In genomic region chr5:131335756-131336155, GRCh38 we compare ENCODE assay signal across 8 cellular contexts.
DNase-seq lines count a peak whose midpoint lies in the region; ATAC-seq, FAIRE-seq and TF ChIP-seq lines count a peak whose summit lies in the region.
"Not testable (repeated sequence)": the region's sequence is repeated elsewhere in the genome, so short reads cannot be mapped to it uniquely, and the experiment has no call there.

No MANE protein-coding gene starts in this region.

- not testable (repeated sequence) for H3K4me3 ChIP-seq in K562; naive thymus-derived CD4-positive, alpha-beta T cell (ENCODE audit: low read length)

- BruUV-seq in K562 (replicated peaks; lab: Mats Ljungman, UMichigan), result not testable (repeated sequence)

- H3K4me2 ChIP-seq in K562 (ENCODE audit: insufficient read depth, low read length), result not testable (repeated sequence)

- not testable (repeated sequence) for DNase-seq in CD4-positive, alpha-beta T cell; T-cell; activated CD4-positive, alpha-beta memory T cell treated with anti-CD3 and anti-CD28 coated beads, Interleukin-2, amount 10 ng/mL, durations not matched to agents 7 days and 5 days; activated T-cell treated with anti-CD3 and anti-CD28 coated beads, Interleukin-2, amount 50 U/mL, for 72 hours; K562 (ENCODE audit: extremely low read depth in 1 of 4, low spot score in 3 of 4); naive thymus-derived CD4-positive, alpha-beta T cell; stimulated activated naive B cell treated with anti-CD40 and anti-IgM and Interleukin-4, amounts not matched to agents 10 μg/mL and 1 μg/mL and 100 μg/mL, for 72 hours

- peak overlapping the region; percentile 38 for H3K4me3 Mint-ChIP-seq in CD4-positive, alpha-beta T cell
- peak overlapping the region in 1 of 3 donors; percentile 61 for H3K4me3 Mint-ChIP-seq in T-cell
- H3K4me3 Mint-ChIP-seq in activated CD4-positive, alpha-beta memory T cell treated with anti-CD3 and anti-CD28 coated beads, Interleukin-2, amount 10 ng/mL, durations not matched to agents 7 days and 5 days; stimulated activated naive B cell treated with anti-CD40 and anti-IgM and Interleukin-4, amounts not matched to agents 10 μg/mL and 1 μg/mL and 100 μg/mL, for 72 hours: not testable (repeated sequence)
- peak overlapping the region in 1 of 2 donors; percentile 3 for H3K4me3 Mint-ChIP-seq in activated T-cell treated with anti-CD3 and anti-CD28 coated beads, Interleukin-2, amount 50 U/mL, for 72 hours
- peak overlapping the region; percentile 2 for H3K4me3 Mint-ChIP-seq in activated naive CD4-positive, alpha-beta T cell treated with anti-CD3 and anti-CD28 coated beads, Interleukin-2, amount 50 U/mL, for 24 hours
- H3K4me3 Mint-ChIP-seq in naive thymus-derived CD4-positive, alpha-beta T cell, result peak overlapping the region in 6 of 10 donors; percentile 13 to 63 (median 52)

- CTCF ChIA-PET in CD4-positive, alpha-beta T cell (lab: Charles Lee), result interaction anchor here (2.7 kb wide), 1 partner anchor 47 kb away, joined by 12 read pairs; no protein-coding TSS in a partner anchor
- CTCF ChIA-PET in T-cell (lab: Charles Lee); activated CD4-positive, alpha-beta memory T cell treated with anti-CD3 and anti-CD28 coated beads, Interleukin-2, amount 10 ng/mL, durations not matched to agents 7 days and 5 days (lab: Charles Lee); K562 (lab: Yijun Ruan, JAX; ENCODE audit: low intra/inter-chr PET ratio); naive thymus-derived CD4-positive, alpha-beta T cell (lab: Charles Lee): not testable (repeated sequence)

- peaks cover 24% of the 10 kb centered on the region for H3K79me2 ChIP-seq in K562 (ENCODE audit: control insufficient read depth, insufficient read depth, low read length)

- not testable (repeated sequence) for H4K20me1 ChIP-seq in K562 (replicated peaks; ENCODE audit: control insufficient read depth, insufficient read depth, low read length)

- H3K9ac ChIP-seq in K562 (ENCODE audit: insufficient read depth in 1 of 2, low read depth in 2 of 2, low read length in 2 of 2), result not testable (repeated sequence)

- H3K4me1 ChIP-seq in K562 (replicated peaks in 1 of 2; ENCODE audit: control insufficient read depth in 2 of 2, insufficient read depth in 2 of 2, low read length in 2 of 2), result not testable (repeated sequence)
- peaks cover 5 to 40% of the 10 kb centered on the region in 2 donors for H3K4me1 ChIP-seq in naive thymus-derived CD4-positive, alpha-beta T cell (ENCODE audit: control insufficient read depth in 2 of 2, insufficient read depth in 2 of 2, low read length in 2 of 2)

- peak overlapping the region; percentile 77 for H3K27ac Mint-ChIP-seq in CD4-positive, alpha-beta T cell
- peak overlapping the region; percentile 59 to 73 for H3K27ac Mint-ChIP-seq in T-cell
- H3K27ac Mint-ChIP-seq in activated CD4-positive, alpha-beta memory T cell treated with anti-CD3 and anti-CD28 coated beads, Interleukin-2, amount 10 ng/mL, durations not matched to agents 7 days and 5 days, result peak overlapping the region; percentile 86
- peak overlapping the region; percentile 89 for H3K27ac Mint-ChIP-seq in activated T-cell treated with anti-CD3 and anti-CD28 coated beads, Interleukin-2, amount 50 U/mL, for 72 hours
- peak overlapping the region; percentile 87 for H3K27ac Mint-ChIP-seq in activated naive CD4-positive, alpha-beta T cell treated with anti-CD3 and anti-CD28 coated beads, Interleukin-2, amount 50 U/mL, for 24 hours
- peak overlapping the region in 8 of 9 donors; percentile 49 to 84 (median 74) for H3K27ac Mint-ChIP-seq in naive thymus-derived CD4-positive, alpha-beta T cell
- peak overlapping the region; percentile 32 for H3K27ac Mint-ChIP-seq in stimulated activated naive B cell treated with anti-CD40 and anti-IgM and Interleukin-4, amounts not matched to agents 10 μg/mL and 1 μg/mL and 100 μg/mL, for 72 hours

- not testable (repeated sequence) for TF ChIP-seq CTCF in CD4-positive, alpha-beta T cell (IDR thresholded peaks at IDR 0.05); K562 (IDR thresholded peaks at IDR 0.05 in 2 of 3, conservative IDR thresholded peaks at IDR 0.05 in 1 of 3; ENCODE audit: insufficient read depth in 2 of 3, low read depth in 1 of 3, low read length in 3 of 3)

- not testable (repeated sequence) for H3K27me3 Mint-ChIP-seq in CD4-positive, alpha-beta T cell; T-cell; activated CD4-positive, alpha-beta memory T cell treated with anti-CD3 and anti-CD28 coated beads, Interleukin-2, amount 10 ng/mL, durations not matched to agents 7 days and 5 days; activated T-cell treated with anti-CD3 and anti-CD28 coated beads, Interleukin-2, amount 50 U/mL, for 72 hours (ENCODE audit: low read depth); activated naive CD4-positive, alpha-beta T cell treated with anti-CD3 and anti-CD28 coated beads, Interleukin-2, amount 50 U/mL, for 24 hours; naive thymus-derived CD4-positive, alpha-beta T cell; stimulated activated naive B cell treated with anti-CD40 and anti-IgM and Interleukin-4, amounts not matched to agents 10 μg/mL and 1 μg/mL and 100 μg/mL, for 72 hours

- not testable (repeated sequence) for H3K9me3 Mint-ChIP-seq in CD4-positive, alpha-beta T cell; T-cell; activated CD4-positive, alpha-beta memory T cell treated with anti-CD3 and anti-CD28 coated beads, Interleukin-2, amount 10 ng/mL, durations not matched to agents 7 days and 5 days; activated naive CD4-positive, alpha-beta T cell treated with anti-CD3 and anti-CD28 coated beads, Interleukin-2, amount 50 U/mL, for 24 hours
- H3K9me3 Mint-ChIP-seq in activated T-cell treated with anti-CD3 and anti-CD28 coated beads, Interleukin-2, amount 50 U/mL, for 72 hours, result peaks cover 0 to 13% of the 10 kb centered on the region in 2 donors
- peaks cover 0 to 41% (median 15%) of the 10 kb centered on the region in 11 donors for H3K9me3 Mint-ChIP-seq in naive thymus-derived CD4-positive, alpha-beta T cell
- H3K9me3 Mint-ChIP-seq in stimulated activated naive B cell treated with anti-CD40 and anti-IgM and Interleukin-4, amounts not matched to agents 10 μg/mL and 1 μg/mL and 100 μg/mL, for 72 hours, result peaks cover 4 to 18% of the 10 kb centered on the region in 2 donors

- FAIRE-seq in K562 (lab: Jason Lieb, UNC), result not testable (repeated sequence)

- TF ChIP-seq RAD21 in K562 (CRISPR knock-in tag; conservative IDR thresholded peaks at IDR 0.05 in 1 of 2, IDR thresholded peaks at IDR 0.05 in 1 of 2), result not testable (repeated sequence)

- in situ Hi-C loops in K562 (cut with MboI), result not testable (repeated sequence)

- WGBS in K562 (ENCODE audit: insufficient coverage, low coverage, missing lambda C conversion rate), result 85% methylated on average over 4 of the region's 4 CpGs

- H3K36me3 ChIP-seq in K562 (ENCODE audit: control insufficient read depth, insufficient read depth, low read length), result not testable (repeated sequence)
- H3K36me3 ChIP-seq in naive thymus-derived CD4-positive, alpha-beta T cell (ENCODE audit: control insufficient read depth in 2 of 3, insufficient read depth in 3 of 3, low read length in 3 of 3), result peaks cover 0 to 17% (median 0%) of the 10 kb centered on the region in 3 experiments

- TF ChIP-seq EP300 in K562 (IDR thresholded peaks at IDR 0.05; ENCODE audit: low read length), result not testable (repeated sequence)

- ATAC-seq in CD4-positive, alpha-beta T cell (ENCODE audit: poor library complexity); T-cell (replicated peaks in 1 of 4); activated T-cell treated with anti-CD3 and anti-CD28 coated beads, Interleukin-2, amount 50 U/mL, for 72 hours (replicated peaks in 1 of 2); K562; naive thymus-derived CD4-positive, alpha-beta T cell; stimulated activated naive B cell treated with anti-CD40 and anti-IgM and Interleukin-4, amounts not matched to agents 10 μg/mL and 1 μg/mL and 100 μg/mL, for 72 hours (replicated peaks): not testable (repeated sequence)

- not testable (repeated sequence) for TF ChIP-seq POLR2A in K562 (conservative IDR thresholded peaks at IDR 0.05)

- POLR2A ChIA-PET in CD4-positive, alpha-beta T cell (lab: Charles Lee), result interaction anchor here (1.3 to 1.9 kb wide), 2 partner anchors 12 to 38 kb away, joined by 4 to 7 read pairs; no protein-coding TSS in a partner anchor
- POLR2A ChIA-PET in T-cell (lab: Charles Lee), result interaction anchor here in 1 of 2 donors (0.7 kb wide), 1 partner anchor 17 kb away, joined by 4 read pairs; no protein-coding TSS in a partner anchor
- POLR2A ChIA-PET in activated CD4-positive, alpha-beta memory T cell treated with anti-CD3 and anti-CD28 coated beads, Interleukin-2, amount 10 ng/mL, durations not matched to agents 7 days and 5 days (lab: Charles Lee), result interaction anchor here (1.2 kb wide), 1 partner anchor 72 kb away, joined by 3 read pairs; the partner anchor contains the start of gene CDC42SE2
- POLR2A ChIA-PET in K562 (lab: Yijun Ruan, JAX); naive thymus-derived CD4-positive, alpha-beta T cell (lab: Charles Lee): not testable (repeated sequence)

- intact Hi-C loops in CD4-positive, alpha-beta T cell (cut with DNase I, micrococcal nuclease); K562 (cut with micrococcal nuclease); naive thymus-derived CD4-positive, alpha-beta T cell (cut with micrococcal nuclease): not testable (repeated sequence)

- not testable (repeated sequence) for H3K27me3 ChIP-seq in CD4-positive, alpha-beta T cell (ENCODE audit: control insufficient read depth, insufficient read depth, low read length); K562 (ENCODE audit: control insufficient read depth in 2 of 2, insufficient read depth in 2 of 2, low read length in 2 of 2); naive thymus-derived CD4-positive, alpha-beta T cell (ENCODE audit: control insufficient read depth in 2 of 2, insufficient read depth in 2 of 2, low read length in 2 of 2)

- H3K9me1 ChIP-seq in K562 (ENCODE audit: control insufficient read depth, insufficient read depth, low read length), result not testable (repeated sequence)

- peaks cover 79% of the 10 kb centered on the region for H3K4me1 Mint-ChIP-seq in CD4-positive, alpha-beta T cell (ENCODE audit: low read depth)
- peaks cover 78 to 91% (median 91%) of the 10 kb centered on the region in 3 donors for H3K4me1 Mint-ChIP-seq in T-cell
- H3K4me1 Mint-ChIP-seq in activated CD4-positive, alpha-beta memory T cell treated with anti-CD3 and anti-CD28 coated beads, Interleukin-2, amount 10 ng/mL, durations not matched to agents 7 days and 5 days, result peaks cover 69% of the 10 kb centered on the region
- peaks cover 69% of the 10 kb centered on the region for H3K4me1 Mint-ChIP-seq in activated T-cell treated with anti-CD3 and anti-CD28 coated beads, Interleukin-2, amount 50 U/mL, for 72 hours (ENCODE audit: low read depth)
- H3K4me1 Mint-ChIP-seq in activated naive CD4-positive, alpha-beta T cell treated with anti-CD3 and anti-CD28 coated beads, Interleukin-2, amount 50 U/mL, for 24 hours, result peaks cover 84% of the 10 kb centered on the region
- peaks cover 32 to 89% (median 65%) of the 10 kb centered on the region in 7 donors for H3K4me1 Mint-ChIP-seq in naive thymus-derived CD4-positive, alpha-beta T cell
- peaks cover 23 to 52% of the 10 kb centered on the region in 2 donors for H3K4me1 Mint-ChIP-seq in stimulated activated naive B cell treated with anti-CD40 and anti-IgM and Interleukin-4, amounts not matched to agents 10 μg/mL and 1 μg/mL and 100 μg/mL, for 72 hours

- not testable (repeated sequence) for H3K27ac ChIP-seq in CD4-positive, alpha-beta T cell (ENCODE audit: low read depth, low read length); K562 (ENCODE audit: extremely low read depth, low read depth, low read length); naive thymus-derived CD4-positive, alpha-beta T cell (ENCODE audit: low read depth, low read length)

- peaks cover 86% of the 10 kb centered on the region for H3K36me3 Mint-ChIP-seq in CD4-positive, alpha-beta T cell (ENCODE audit: low read depth)
- H3K36me3 Mint-ChIP-seq in T-cell, result peaks cover 70% of the 10 kb centered on the region
- H3K36me3 Mint-ChIP-seq in activated CD4-positive, alpha-beta memory T cell treated with anti-CD3 and anti-CD28 coated beads, Interleukin-2, amount 10 ng/mL, durations not matched to agents 7 days and 5 days (ENCODE audit: low read depth), result peaks cover 80% of the 10 kb centered on the region
- H3K36me3 Mint-ChIP-seq in activated T-cell treated with anti-CD3 and anti-CD28 coated beads, Interleukin-2, amount 50 U/mL, for 72 hours (ENCODE audit: insufficient read depth in 2 of 2), result peaks cover 24 to 73% of the 10 kb centered on the region in 2 donors
- H3K36me3 Mint-ChIP-seq in activated naive CD4-positive, alpha-beta T cell treated with anti-CD3 and anti-CD28 coated beads, Interleukin-2, amount 50 U/mL, for 24 hours, result peaks cover 40% of the 10 kb centered on the region
- peaks cover 23 to 73% (median 57%) of the 10 kb centered on the region in 5 donors for H3K36me3 Mint-ChIP-seq in naive thymus-derived CD4-positive, alpha-beta T cell
- H3K36me3 Mint-ChIP-seq in stimulated activated naive B cell treated with anti-CD40 and anti-IgM and Interleukin-4, amounts not matched to agents 10 μg/mL and 1 μg/mL and 100 μg/mL, for 72 hours, result peaks cover 56 to 62% of the 10 kb centered on the region in 2 donors

- H2AFZ ChIP-seq in K562 (ENCODE audit: low read depth, low read length), result not testable (repeated sequence)

- not testable (repeated sequence) for H3K9me3 ChIP-seq in CD4-positive, alpha-beta T cell (ENCODE audit: control insufficient read depth, low read length); K562 (replicated peaks; ENCODE audit: control insufficient read depth, insufficient read depth, low read depth, low read length); naive thymus-derived CD4-positive, alpha-beta T cell (ENCODE audit: control insufficient read depth in 2 of 3, low read length in 3 of 3)

Comparison
In these comparisons a context has a peak if more than half of its experiments do, and no peak if none do; other contexts are left out.
1. H3K27ac Mint-ChIP-seq: peak in every context shown above with its lines; median percentile 89 in activated T-cell treated with anti-CD3 and anti-CD28 coated beads, Interleukin-2, amount 50 U/mL, for 72 hours; 87 in activated naive CD4-positive, alpha-beta T cell treated with anti-CD3 and anti-CD28 coated beads, Interleukin-2, amount 50 U/mL, for 24 hours; 86 in activated CD4-positive, alpha-beta memory T cell treated with anti-CD3 and anti-CD28 coated beads, Interleukin-2, amount 10 ng/mL, durations not matched to agents 7 days and 5 days; 77 in CD4-positive, alpha-beta T cell; 74 in naive thymus-derived CD4-positive, alpha-beta T cell; 66 in T-cell; 32 in stimulated activated naive B cell treated with anti-CD40 and anti-IgM and Interleukin-4, amounts not matched to agents 10 μg/mL and 1 μg/mL and 100 μg/mL, for 72 hours.